23 cellular contexts compared by ENCODE assay signal in the genomic region with DNA sequence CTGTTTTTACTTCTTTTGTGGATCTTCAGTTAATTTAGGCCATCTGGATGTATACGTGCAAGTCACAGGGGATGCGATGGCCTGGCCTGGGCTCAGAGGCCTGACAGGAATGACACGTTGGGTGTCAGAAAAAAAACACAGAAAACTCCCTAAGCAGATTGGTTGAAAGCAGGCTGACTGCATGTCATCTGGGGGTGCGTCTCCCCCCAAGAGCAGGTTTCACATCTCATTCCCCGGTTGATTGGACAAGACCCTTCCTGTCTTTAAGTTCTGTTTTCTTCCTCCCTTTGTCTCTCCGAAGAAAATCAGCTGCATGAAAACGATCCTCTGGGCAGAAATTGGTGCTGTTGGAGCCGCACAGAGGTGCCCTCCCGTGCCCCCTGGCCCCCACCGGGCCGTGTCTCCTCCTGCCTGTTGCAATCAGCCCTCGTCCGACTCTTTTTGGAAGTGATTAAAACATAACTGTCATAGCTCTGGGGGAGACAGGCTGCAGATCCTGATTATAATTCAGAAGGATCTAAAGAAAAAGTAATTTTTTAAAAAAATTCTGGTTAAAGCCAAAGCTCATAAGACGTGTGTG.
DNase-seq lines count a peak whose midpoint lies in the region; ATAC-seq and TF ChIP-seq lines count a peak whose summit lies in the region.
"Had no signal": no experiment of that assay in that cellular context is flagged by ENCODE, and none has a peak within 500 bp of the region (broad histone marks: within the 10 kb centered on the region; RNA-seq: fewer than 3 reads in every experiment).

No MANE protein-coding gene starts in this region.

- H3K27ac ChIP-seq in WERI-Rb-1 (peak overlapping the region; percentile 70), iPS-20b (ENCODE audit: low read length) (no peak overlapping the region)
- H3K27ac ChIP-seq: neutrophil, SJCRH30, tibial artery had no signal

- no peak overlapping the region for H3K4me3 Mint-ChIP-seq in immature natural killer cell
- H3K4me3 Mint-ChIP-seq: activated CD4-positive, alpha-beta memory T cell treated with anti-CD3 and anti-CD28 coated beads, Interleukin-2, amount 10 ng/mL, durations not matched to agents 7 days and 5 days; activated naive CD4-positive, alpha-beta T cell treated with anti-CD3 and anti-CD28 coated beads, Interleukin-2, amount 10 ng/mL, durations not matched to agents 7 days and 5 days; T-helper 17 cell had no signal

- H3K9me3 ChIP-seq in WERI-Rb-1 (ENCODE audit: severe bottlenecking): no peaks in the 10 kb centered on the region
- peaks cover 6% of the 10 kb centered on the region; the same call in 1 of the 2 replicates for H3K9me3 ChIP-seq in iPS-20b (ENCODE audit: insufficient read depth, low read depth, low read length)
- H3K9me3 ChIP-seq: Caco-2, neutrophil, SJCRH30, tibial artery had no signal

- ATAC-seq in sciatic nerve (no peak), SK-N-SH treated with all-trans-retinoic acid at 6 μM for 48 hours (no peak), HG02588 (IDR thresholded peaks at IDR 0.05; ENCODE audit: unreplicated experiment) (no peak)
- ATAC-seq: T-helper 17 cell had no signal

- peaks cover 0 to 2% (median 0%) of the 10 kb centered on the region in 3 donors for H3K27me3 Mint-ChIP-seq in immature natural killer cell (ENCODE audit: low read depth in 3 of 3)
- H3K27me3 Mint-ChIP-seq: activated CD4-positive, alpha-beta memory T cell treated with anti-CD3 and anti-CD28 coated beads, Interleukin-2, amount 10 ng/mL, durations not matched to agents 7 days and 5 days; activated naive CD4-positive, alpha-beta T cell treated with anti-CD3 and anti-CD28 coated beads, Interleukin-2, amount 10 ng/mL, durations not matched to agents 7 days and 5 days; T-helper 17 cell had no signal

- H3K27me3 ChIP-seq in WERI-Rb-1 (ENCODE audit: insufficient read depth, low read depth, severe bottlenecking): no peaks in the 10 kb centered on the region
- H3K27me3 ChIP-seq in iPS-20b (ENCODE audit: insufficient read depth, low read length): no peaks in the 10 kb centered on the region
- H3K27me3 ChIP-seq: neutrophil, SJCRH30, tibial artery had no signal

- H3K4me1 Mint-ChIP-seq in immature natural killer cell: no peaks in the 10 kb centered on the region
- H3K4me1 Mint-ChIP-seq: activated naive CD4-positive, alpha-beta T cell treated with anti-CD3 and anti-CD28 coated beads, Interleukin-2, amount 10 ng/mL, durations not matched to agents 7 days and 5 days had no signal

- no peaks in the 10 kb centered on the region for H3K36me3 Mint-ChIP-seq in immature natural killer cell
- H3K36me3 Mint-ChIP-seq: activated naive CD4-positive, alpha-beta T cell treated with anti-CD3 and anti-CD28 coated beads, Interleukin-2, amount 10 ng/mL, durations not matched to agents 7 days and 5 days had no signal

- intact Hi-C loops in sciatic nerve (cut with DNase I): no loop called here

- peak overlapping the region; percentile 11; the same call in 1 of the 2 replicates for H3K9ac ChIP-seq in iPS-20b (ENCODE audit: low read depth, low read length)

- H3K4me1 ChIP-seq in iPS-20b (ENCODE audit: insufficient read depth, low read length): peaks cover 21% of the 10 kb centered on the region
- H3K4me1 ChIP-seq: Caco-2, SJCRH30, tibial artery had no signal

- H3K27ac Mint-ChIP-seq in immature natural killer cell: no peak overlapping the region
- H3K27ac Mint-ChIP-seq: activated CD4-positive, alpha-beta memory T cell treated with anti-CD3 and anti-CD28 coated beads, Interleukin-2, amount 10 ng/mL, durations not matched to agents 7 days and 5 days; activated naive CD4-positive, alpha-beta T cell treated with anti-CD3 and anti-CD28 coated beads, Interleukin-2, amount 10 ng/mL, durations not matched to agents 7 days and 5 days; T-helper 17 cell had no signal

- H3K4me3 ChIP-seq in WERI-Rb-1 (ENCODE audit: low read depth, low read length): no peak overlapping the region
- no peak overlapping the region for H3K4me3 ChIP-seq in iPS-20b (ENCODE audit: low read length)
- H3K4me3 ChIP-seq: SJCRH30, tibial artery had no signal

- no peaks in the 10 kb centered on the region for H3K9me3 Mint-ChIP-seq in immature natural killer cell
- H3K9me3 Mint-ChIP-seq: activated CD4-positive, alpha-beta memory T cell treated with anti-CD3 and anti-CD28 coated beads, Interleukin-2, amount 10 ng/mL, durations not matched to agents 7 days and 5 days; activated naive CD4-positive, alpha-beta T cell treated with anti-CD3 and anti-CD28 coated beads, Interleukin-2, amount 10 ng/mL, durations not matched to agents 7 days and 5 days had no signal

- H3K36me3 ChIP-seq in WERI-Rb-1 (no peaks in the 10 kb centered on the region), iPS-20b (ENCODE audit: insufficient read depth, low read depth, low read length) (no peaks in the 10 kb centered on the region)
- H3K36me3 ChIP-seq: neutrophil, SJCRH30, tibial artery had no signal

- no peak for TF ChIP-seq CTCF in WERI-Rb-1 (IDR thresholded peaks at IDR 0.05; ENCODE audit: low read depth, low read length)

- DNase-seq in GM03348 (ENCODE audit: low spot score) (peak; percentile 42), WERI-Rb-1 (no peak), sciatic nerve (ENCODE audit: low spot score) (peak; percentile 53), immature natural killer cell (no peak), DMS153 treated with DMSO at 0.1 percent for 48 hours (lab: John Stamatoyannopoulos, UW; ENCODE audit: unreplicated experiment) (no peak)
- DNase-seq: activated CD4-positive, alpha-beta memory T cell treated with anti-CD3 and anti-CD28 coated beads, Interleukin-2, amount 10 ng/mL, durations not matched to agents 7 days and 5 days; activated naive CD4-positive, alpha-beta T cell treated with anti-CD3 and anti-CD28 coated beads, Interleukin-2, amount 10 ng/mL, durations not matched to agents 7 days and 5 days; activated T-cell treated with anti-CD3 and anti-CD28 coated beads, Interleukin-2, amount 50 U/mL, for 1 hour; Caco-2; H7; hypothalamus; kidney glomerular epithelial cell; NCI-H1417; NCI-H69; retina; SJCRH30; stimulated activated naive CD4-positive, alpha-beta T cell; T-helper 17 cell; tibial artery had no signal

TF ChIP-seq in SK-N-SH treated with all-trans-retinoic acid at 6 μM for 48 hours, 23 proteins besides CTCF, POLR2A, EP300 and RAD21 (continues in another document):
- TF ChIP-seq, protein P1, sequence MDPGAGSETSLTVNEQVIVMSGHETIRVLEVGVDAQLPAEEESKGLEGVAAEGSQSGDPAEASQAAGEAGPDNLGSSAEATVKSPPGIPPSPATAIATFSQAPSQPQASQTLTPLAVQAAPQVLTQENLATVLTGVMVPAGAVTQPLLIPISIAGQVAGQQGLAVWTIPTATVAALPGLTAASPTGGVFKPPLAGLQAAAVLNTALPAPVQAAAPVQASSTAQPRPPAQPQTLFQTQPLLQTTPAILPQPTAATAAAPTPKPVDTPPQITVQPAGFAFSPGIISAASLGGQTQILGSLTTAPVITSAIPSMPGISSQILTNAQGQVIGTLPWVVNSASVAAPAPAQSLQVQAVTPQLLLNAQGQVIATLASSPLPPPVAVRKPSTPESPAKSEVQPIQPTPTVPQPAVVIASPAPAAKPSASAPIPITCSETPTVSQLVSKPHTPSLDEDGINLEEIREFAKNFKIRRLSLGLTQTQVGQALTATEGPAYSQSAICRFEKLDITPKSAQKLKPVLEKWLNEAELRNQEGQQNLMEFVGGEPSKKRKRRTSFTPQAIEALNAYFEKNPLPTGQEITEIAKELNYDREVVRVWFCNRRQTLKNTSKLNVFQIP (CRISPR knock-in tag; IDR thresholded peaks at IDR 0.05; ENCODE audit: borderline replicate concordance, low read depth): no peak
- TF ChIP-seq, protein P2, sequence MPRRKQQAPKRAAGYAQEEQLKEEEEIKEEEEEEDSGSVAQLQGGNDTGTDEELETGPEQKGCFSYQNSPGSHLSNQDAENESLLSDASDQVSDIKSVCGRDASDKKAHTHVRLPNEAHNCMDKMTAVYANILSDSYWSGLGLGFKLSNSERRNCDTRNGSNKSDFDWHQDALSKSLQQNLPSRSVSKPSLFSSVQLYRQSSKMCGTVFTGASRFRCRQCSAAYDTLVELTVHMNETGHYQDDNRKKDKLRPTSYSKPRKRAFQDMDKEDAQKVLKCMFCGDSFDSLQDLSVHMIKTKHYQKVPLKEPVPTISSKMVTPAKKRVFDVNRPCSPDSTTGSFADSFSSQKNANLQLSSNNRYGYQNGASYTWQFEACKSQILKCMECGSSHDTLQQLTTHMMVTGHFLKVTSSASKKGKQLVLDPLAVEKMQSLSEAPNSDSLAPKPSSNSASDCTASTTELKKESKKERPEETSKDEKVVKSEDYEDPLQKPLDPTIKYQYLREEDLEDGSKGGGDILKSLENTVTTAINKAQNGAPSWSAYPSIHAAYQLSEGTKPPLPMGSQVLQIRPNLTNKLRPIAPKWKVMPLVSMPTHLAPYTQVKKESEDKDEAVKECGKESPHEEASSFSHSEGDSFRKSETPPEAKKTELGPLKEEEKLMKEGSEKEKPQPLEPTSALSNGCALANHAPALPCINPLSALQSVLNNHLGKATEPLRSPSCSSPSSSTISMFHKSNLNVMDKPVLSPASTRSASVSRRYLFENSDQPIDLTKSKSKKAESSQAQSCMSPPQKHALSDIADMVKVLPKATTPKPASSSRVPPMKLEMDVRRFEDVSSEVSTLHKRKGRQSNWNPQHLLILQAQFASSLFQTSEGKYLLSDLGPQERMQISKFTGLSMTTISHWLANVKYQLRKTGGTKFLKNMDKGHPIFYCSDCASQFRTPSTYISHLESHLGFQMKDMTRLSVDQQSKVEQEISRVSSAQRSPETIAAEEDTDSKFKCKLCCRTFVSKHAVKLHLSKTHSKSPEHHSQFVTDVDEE (CRISPR knock-in tag; IDR thresholded peaks at IDR 0.05): no peak
- TF ChIP-seq ARNTL (CRISPR knock-in tag; IDR thresholded peaks at IDR 0.05; ENCODE audit: borderline replicate concordance, low read depth) (no peak), BACH2 (CRISPR knock-in tag; IDR thresholded peaks at IDR 0.05; ENCODE audit: borderline replicate concordance) (no peak), TCF4 (CRISPR knock-in tag; IDR thresholded peaks at IDR 0.05; ENCODE audit: borderline replicate concordance) (no peak), ZNF565 (CRISPR knock-in tag; conservative IDR thresholded peaks at IDR 0.05; ENCODE audit: low read depth) (no peak)
- TF ChIP-seq, protein P3, sequence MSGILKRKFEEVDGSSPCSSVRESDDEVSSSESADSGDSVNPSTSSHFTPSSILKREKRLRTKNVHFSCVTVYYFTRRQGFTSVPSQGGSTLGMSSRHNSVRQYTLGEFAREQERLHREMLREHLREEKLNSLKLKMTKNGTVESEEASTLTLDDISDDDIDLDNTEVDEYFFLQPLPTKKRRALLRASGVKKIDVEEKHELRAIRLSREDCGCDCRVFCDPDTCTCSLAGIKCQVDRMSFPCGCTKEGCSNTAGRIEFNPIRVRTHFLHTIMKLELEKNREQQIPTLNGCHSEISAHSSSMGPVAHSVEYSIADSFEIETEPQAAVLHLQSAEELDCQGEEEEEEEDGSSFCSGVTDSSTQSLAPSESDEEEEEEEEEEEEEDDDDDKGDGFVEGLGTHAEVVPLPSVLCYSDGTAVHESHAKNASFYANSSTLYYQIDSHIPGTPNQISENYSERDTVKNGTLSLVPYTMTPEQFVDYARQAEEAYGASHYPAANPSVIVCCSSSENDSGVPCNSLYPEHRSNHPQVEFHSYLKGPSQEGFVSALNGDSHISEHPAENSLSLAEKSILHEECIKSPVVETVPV (CRISPR knock-in tag; IDR thresholded peaks at IDR 0.05): no peak

Comparison
In these comparisons a context has a peak if more than half of its experiments do, and no peak if none do; other contexts are left out.
1. DNase-seq: peak in GM03348 (single experiment) and sciatic nerve (single experiment); none in WERI-Rb-1 (single experiment), immature natural killer cell (0 of 3) and DMS153 treated with DMSO at 0.1 percent for 48 hours (single experiment).